ENCODE assay signal across 8 cellular contexts in the genomic region with DNA sequence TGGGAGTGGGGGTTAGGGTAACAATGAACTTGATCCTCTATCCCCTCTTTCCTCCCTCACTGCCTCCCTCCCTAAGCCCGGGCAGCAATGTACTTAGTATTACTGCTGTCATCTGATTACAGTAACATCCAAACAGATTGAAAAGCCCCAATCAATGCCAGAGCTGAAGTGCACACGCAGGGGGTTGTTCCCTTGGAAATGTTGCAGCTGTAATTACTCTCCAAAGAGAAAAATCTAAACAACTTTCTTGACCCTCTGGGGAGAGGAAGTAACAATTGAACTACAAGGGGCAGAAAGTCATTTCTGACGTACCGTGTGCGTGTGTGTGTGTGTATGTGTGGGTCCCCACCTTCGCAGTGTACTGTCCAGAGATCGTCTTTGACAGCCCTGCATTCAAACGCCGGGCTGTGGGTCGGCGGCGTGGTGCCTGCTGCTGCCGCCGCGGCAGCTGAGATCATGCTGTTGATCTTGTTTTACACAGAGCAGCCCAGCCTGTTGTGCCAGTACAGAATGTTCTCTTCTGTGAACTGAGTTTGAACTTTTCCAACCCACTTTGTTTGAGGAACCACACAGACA.
A peak's percentile ranks its signal among the peaks of the same experiment; 100 is the strongest.
DNase-seq lines count a peak whose midpoint lies in the region; ATAC-seq and TF ChIP-seq lines count a peak whose summit lies in the region.

No MANE protein-coding gene starts in this region.

- POLR2A ChIA-PET in A673 (lab: Charles Lee; ENCODE audit: low non-redundant PET) = no interaction called here

- no TSS peak for BruUV-seq in A673 (replicated peaks; lab: Mats Ljungman, UMichigan)

- DNase-seq in NCI-H1694 treated with DMSO at 0.1 percent for 48 hours (lab: John Stamatoyannopoulos, UW) (peak; percentile 30), caudate nucleus (lab: John Stamatoyannopoulos, UW) (peak in 58 of 61 donors; percentile 8 to 92 (median 64)), lower lobe of right lung (peak; percentile 87), testis (peak; percentile 87), A673 (ENCODE audit: low spot score) (no peak), NCI-H2171 treated with DMSO at 0.1 percent for 48 hours (lab: John Stamatoyannopoulos, UW) (no peak)

- peak overlapping the region; percentile 98 for H3K27ac ChIP-seq in caudate nucleus (ENCODE audit: low read depth, low read length)
- peak overlapping the region; percentile 93 for H3K27ac ChIP-seq in lower lobe of right lung
- H3K27ac ChIP-seq in testis = peak overlapping the region; percentile 80 to 97
- no peak overlapping the region for H3K27ac ChIP-seq in A673 (ENCODE audit: low read depth, low read length, poor library complexity, severe bottlenecking)

- H3K4me3 ChIP-seq in lower lobe of right lung (peak overlapping the region; percentile 32), testis (no peak overlapping the region), A673 (ENCODE audit: low read depth, low read length, poor library complexity, severe bottlenecking) (no peak overlapping the region)

- H3K9me3 ChIP-seq in lower lobe of right lung (no peaks in the 10 kb centered on the region), testis (no peaks in the 10 kb centered on the region), A673 (ENCODE audit: low read depth, low read length, poor library complexity, severe bottlenecking) (no peaks in the 10 kb centered on the region)

- CTCF ChIA-PET in A673 (lab: Charles Lee) = no interaction called here

- intact Hi-C loops in lower lobe of right lung (cut with DNase I) (loop anchor here (10.0 kb wide), 2 partner anchors 124 to 126 kb away; no protein-coding TSS in a partner anchor), testis (cut with DNase I; ENCODE audit: low total_unique reads) (loop anchor here (5.0 kb wide), 2 partner anchors 63 to 122 kb away; no protein-coding TSS in a partner anchor), A673 (cut with micrococcal nuclease; ENCODE audit: unreplicated experiment) (loop anchor here (5.0 kb wide), 2 partner anchors 63 to 138 kb away; no protein-coding TSS in a partner anchor)

- peaks cover 93% of the 10 kb centered on the region for H3K4me1 ChIP-seq in lower lobe of right lung
- peaks cover 44% of the 10 kb centered on the region for H3K4me1 ChIP-seq in testis
- H3K4me1 ChIP-seq in A673 (ENCODE audit: insufficient read depth, low read length, poor library complexity, severe bottlenecking) = no peaks in the 10 kb centered on the region

- ATAC-seq in lower lobe of right lung = peak; percentile 79 to 90
- ATAC-seq in HG03460 (IDR thresholded peaks at IDR 0.05; ENCODE audit: unreplicated experiment) = no peak
- ATAC-seq in GM18909 (IDR thresholded peaks at IDR 0.05; ENCODE audit: poor library complexity, unreplicated experiment) = no peak

- H3K36me3 ChIP-seq in lower lobe of right lung (no peaks in the 10 kb centered on the region), testis (ENCODE audit: low read depth, missing control alignments) (no peaks in the 10 kb centered on the region), A673 (ENCODE audit: insufficient read depth, low read length, poor library complexity, severe bottlenecking) (no peaks in the 10 kb centered on the region)

- TF ChIP-seq CTCF in lower lobe of right lung (IDR thresholded peaks at IDR 0.05) (no peak), testis (IDR thresholded peaks at IDR 0.05) (no peak), A673 (conservative IDR thresholded peaks at IDR 0.05; ENCODE audit: low read depth, low read length) (no peak)

- no peak for TF ChIP-seq POLR2A in testis (IDR thresholded peaks at IDR 0.05)

- 5% methylated on average over 15 of the region's 15 CpGs for WGBS in testis, 2 donors

- H3K27me3 ChIP-seq in lower lobe of right lung (ENCODE audit: low read depth) (no peaks in the 10 kb centered on the region), testis (no peaks in the 10 kb centered on the region), A673 (replicated peaks; ENCODE audit: insufficient read depth, low read depth, low read length, poor library complexity) (no peaks in the 10 kb centered on the region)

Comparison
In these comparisons a context has a peak if more than half of its experiments do, and no peak if none do; other contexts are left out.
1. DNase-seq: peak in NCI-H1694 treated with DMSO at 0.1 percent for 48 hours (single experiment), caudate nucleus (58 of 61), lower lobe of right lung (single experiment) and testis (single experiment); none in A673 (single experiment) and NCI-H2171 treated with DMSO at 0.1 percent for 48 hours (single experiment).
2. ATAC-seq: peak in lower lobe of right lung (2 of 2); none in HG03460 (single experiment) and GM18909 (single experiment).